In genomic region chr2:235669269-235669831, GRCh38 we compare ENCODE assay signal across 8 cellular contexts.
DNase-seq lines count a peak whose midpoint lies in the region; ATAC-seq and TF ChIP-seq lines count a peak whose summit lies in the region.

No MANE protein-coding gene starts in this region.

- H3K36me3 Mint-ChIP-seq in CD8-positive, alpha-beta memory T cell: no peaks in the 10 kb centered on the region
- H3K36me3 Mint-ChIP-seq in T-helper 17 cell (ENCODE audit: low read depth) (no peaks in the 10 kb centered on the region), chondrocyte (ENCODE audit: low read depth) (no peaks in the 10 kb centered on the region)

- H3K4me1 Mint-ChIP-seq in CD8-positive, alpha-beta memory T cell: peaks cover 24 to 47% (median 35%) of the 10 kb centered on the region in 3 donors
- H3K4me1 Mint-ChIP-seq in T-helper 17 cell (peaks cover 16% of the 10 kb centered on the region), chondrocyte (ENCODE audit: low read depth) (peaks cover 41% of the 10 kb centered on the region)

- H3K27ac Mint-ChIP-seq in CD8-positive, alpha-beta memory T cell: peak overlapping the region in 6 of 8 donors; percentile 2 to 86 (median 46)
- H3K27ac Mint-ChIP-seq in T-helper 17 cell: no peak overlapping the region
- no peak overlapping the region for H3K27ac Mint-ChIP-seq in chondrocyte (ENCODE audit: unreplicated experiment)

- no peak overlapping the region for H3K27ac ChIP-seq in CD8-positive, alpha-beta memory T cell (ENCODE audit: low read depth, low read length)
- peak overlapping the region in 1 of 21 experiments; percentile 70 for H3K27ac ChIP-seq in skin epidermis

- H3K27me3 Mint-ChIP-seq in CD8-positive, alpha-beta memory T cell: peaks cover 34 to 61% of the 10 kb centered on the region in 2 donors
- peaks cover 65% of the 10 kb centered on the region for H3K27me3 Mint-ChIP-seq in T-helper 17 cell
- H3K27me3 Mint-ChIP-seq in chondrocyte (ENCODE audit: low read depth): no peaks in the 10 kb centered on the region

- CTCF ChIA-PET in CD8-positive, alpha-beta memory T cell (lab: Charles Lee): no interaction called here

- no peak for TF ChIP-seq CTCF in chondrocyte (IDR thresholded peaks at IDR 0.05)

- H3K9me3 ChIP-seq in CD8-positive, alpha-beta memory T cell (ENCODE audit: low read length): no peaks in the 10 kb centered on the region
- no peaks in the 10 kb centered on the region for H3K9me3 ChIP-seq in T-helper 17 cell (ENCODE audit: control insufficient read depth, low read length, poor library complexity, severe bottlenecking)

- H3K4me3 ChIP-seq in CD8-positive, alpha-beta memory T cell (ENCODE audit: low read length): no peak overlapping the region
- peak overlapping the region in 6 of 7 experiments; percentile 31 to 57 (median 40) for H3K4me3 ChIP-seq in skin epidermis

- ATAC-seq in T-helper 17 cell (peak; percentile 78), HG02938 (IDR thresholded peaks at IDR 0.05; ENCODE audit: unreplicated experiment) (no peak), GM19455 (IDR thresholded peaks at IDR 0.05; ENCODE audit: unreplicated experiment) (no peak)

- H3K36me3 ChIP-seq in CD8-positive, alpha-beta memory T cell (ENCODE audit: insufficient read depth, low read length): no peaks in the 10 kb centered on the region

- peak in 4 of 5 donors; percentile 35 to 63 (median 52) for DNase-seq in CD8-positive, alpha-beta memory T cell
- DNase-seq in KBM-7: peak; percentile 75
- peak; percentile 21 to 45 (median 22) for DNase-seq in T-helper 17 cell
- DNase-seq in chondrocyte (ENCODE audit: low spot score): no peak
- peak; percentile 82 for DNase-seq in iris pigment epithelial cell (ENCODE audit: low read depth)

- H3K9me3 Mint-ChIP-seq in CD8-positive, alpha-beta memory T cell: no peaks in the 10 kb centered on the region
- no peaks in the 10 kb centered on the region for H3K9me3 Mint-ChIP-seq in chondrocyte (ENCODE audit: low read depth)

- POLR2A ChIA-PET in CD8-positive, alpha-beta memory T cell (lab: Charles Lee): no interaction called here

- H3K4me1 ChIP-seq in CD8-positive, alpha-beta memory T cell (ENCODE audit: insufficient read depth, low read length): no peaks in the 10 kb centered on the region

- in situ Hi-C loops in KBM-7 (cut with MboI; ENCODE audit: low pct_unique_long_range_greater_than_20kb, low sequenced_read_pairs): no loop called here

- H3K4me3 Mint-ChIP-seq in CD8-positive, alpha-beta memory T cell: peak overlapping the region; percentile 39 to 83 (median 60)
- H3K4me3 Mint-ChIP-seq in T-helper 17 cell (peak overlapping the region; percentile 68), chondrocyte (ENCODE audit: unreplicated experiment) (peak overlapping the region; percentile 46)

- no peaks in the 10 kb centered on the region for H3K27me3 ChIP-seq in CD8-positive, alpha-beta memory T cell (ENCODE audit: insufficient read depth, low read length, poor library complexity, severe bottlenecking)

Comparison
In these comparisons a context has a peak if more than half of its experiments do, and no peak if none do; other contexts are left out.
1. H3K27ac Mint-ChIP-seq: peak in CD8-positive, alpha-beta memory T cell (6 of 8); none in T-helper 17 cell (single experiment) and chondrocyte (single experiment).
2. Peak in every context shown above with its lines, with median percentiles within 50 percentile points of each other: H3K4me3 Mint-ChIP-seq.